ENCODE assay signal across 18 cellular contexts in genomic region chr15:33283603-33284002, GRCh38. TPM values are rescaled to one million over a fixed set of nuclear protein-coding genes. Genes with fewer than 3 reads are reported as not detected.
DNase-seq lines count a peak whose midpoint lies in the region; ATAC-seq and TF ChIP-seq lines count a peak whose summit lies in the region.
"Had no signal": no experiment of that assay in that cellular context is flagged by ENCODE, and none has a peak within 500 bp of the region (broad histone marks: within the 10 kb centered on the region; RNA-seq: fewer than 3 reads in every experiment).

No MANE protein-coding gene starts in this region.

- no peak overlapping the region for H3K9ac ChIP-seq in Loucy (ENCODE audit: low read depth, low read length, poor library complexity, severe bottlenecking)

- no peak overlapping the region for H3K4me2 ChIP-seq in Loucy (ENCODE audit: low read depth, low read length, poor library complexity, severe bottlenecking)
- H3K4me2 ChIP-seq: A549 had no signal

- H2AFZ ChIP-seq in Loucy (ENCODE audit: low read length): peak overlapping the region; percentile 55; the same call in 1 of the 2 replicates

- H3K36me3 ChIP-seq in Loucy (ENCODE audit: insufficient read depth, low read length): no peaks in the 10 kb centered on the region

- no peaks in the 10 kb centered on the region for H4K20me1 ChIP-seq in Loucy (ENCODE audit: insufficient read depth, low read length, poor library complexity, severe bottlenecking)

- peak overlapping the region in 41 of 59 donors; percentile 1 to 97 (median 79) for H3K27ac ChIP-seq in dorsolateral prefrontal cortex
- peak overlapping the region; percentile 82 for H3K27ac ChIP-seq in substantia nigra (ENCODE audit: low read depth, low read length, poor library complexity, severe bottlenecking)
- H3K27ac ChIP-seq: 22Rv1, A549, C4-2B had no signal

- H3K79me2 ChIP-seq in Loucy (ENCODE audit: insufficient read depth, low read length): no peaks in the 10 kb centered on the region

- TF ChIP-seq CTCF in Loucy (conservative IDR thresholded peaks at IDR 0.05; ENCODE audit: low read length): no peak
- peak in 4 of 56 donors; percentile 6 to 27 (median 18) for TF ChIP-seq CTCF in dorsolateral prefrontal cortex (IDR thresholded peaks at IDR 0.05 in 54 of 56, conservative IDR thresholded peaks at IDR 0.05 in 2 of 56; ENCODE audit: low read depth in 1 of 56, partially characterized antibody in 56 of 56)

- no peak overlapping the region for H3K4me3 ChIP-seq in Loucy (ENCODE audit: low read length, poor library complexity, severe bottlenecking)
- peak overlapping the region in 1 of 59 donors; percentile 18 for H3K4me3 ChIP-seq in dorsolateral prefrontal cortex
- H3K4me3 ChIP-seq: A549 had no signal

- H3K27me3 ChIP-seq in Loucy (ENCODE audit: insufficient read depth, low read length, poor library complexity, severe bottlenecking) (no peaks in the 10 kb centered on the region), dorsolateral prefrontal cortex (no peaks in the 10 kb centered on the region)

- ATAC-seq in activated naive CD4-positive, alpha-beta T cell treated with anti-CD3 and anti-CD28 coated beads, Interleukin-2, amount 50 U/mL, for 72 hours: no peak
- ATAC-seq in GM21529 (IDR thresholded peaks at IDR 0.05; ENCODE audit: unreplicated experiment): no peak
- ATAC-seq: A549 had no signal

- no peaks in the 10 kb centered on the region for H3K9me3 Mint-ChIP-seq in activated naive CD4-positive, alpha-beta T cell treated with anti-CD3 and anti-CD28 coated beads, Interleukin-2, amount 50 U/mL, for 72 hours
- H3K9me3 Mint-ChIP-seq: H9 had no signal

- peaks cover 11% of the 10 kb centered on the region for H3F3A ChIP-seq in Loucy (ENCODE audit: low read depth)

- no peak overlapping the region for H3K27ac Mint-ChIP-seq in activated naive CD4-positive, alpha-beta T cell treated with anti-CD3 and anti-CD28 coated beads, Interleukin-2, amount 50 U/mL, for 72 hours
- H3K27ac Mint-ChIP-seq: H9 had no signal

- intact Hi-C loops in dorsolateral prefrontal cortex (cut with DNase I): no loop called here

- H3K36me3 Mint-ChIP-seq in activated naive CD4-positive, alpha-beta T cell treated with anti-CD3 and anti-CD28 coated beads, Interleukin-2, amount 50 U/mL, for 72 hours: no peaks in the 10 kb centered on the region
- H3K36me3 Mint-ChIP-seq: CD4-positive, alpha-beta memory T cell had no signal

- no peaks in the 10 kb centered on the region for H3K9me3 ChIP-seq in Loucy (ENCODE audit: insufficient read depth, low read depth, low read length)
- H3K9me3 ChIP-seq: A549 had no signal

- H3K4me1 ChIP-seq in Loucy (ENCODE audit: insufficient read depth, low read length, poor library complexity, severe bottlenecking): peaks cover 65% of the 10 kb centered on the region

- H3K9me2 ChIP-seq in Loucy (replicated peaks; ENCODE audit: low read depth, low read length): no peaks in the 10 kb centered on the region

- DNase-seq in dorsolateral prefrontal cortex (no peak), medulla oblongata (ENCODE audit: extremely low spot score) (peak; percentile 38), substantia nigra (lab: John Stamatoyannopoulos, UW) (no peak), NOMO-1 treated with dmso at 0.1 percent for 144 hours (lab: John Stamatoyannopoulos, UW; ENCODE audit: unreplicated experiment) (no peak), NCI-H1694 (lab: John Stamatoyannopoulos, UW) (no peak)
- DNase-seq in activated naive CD4-positive, alpha-beta T cell treated with anti-CD3 and anti-CD28 coated beads, Interleukin-2, amount 50 U/mL, for 72 hours (ENCODE audit: low spot score in 2 of 2): no peak
- DNase-seq: AML-193; Calu3; CD4-positive, alpha-beta memory T cell; DMS79 treated with DMSO at 0.1 percent for 48 hours; GF-D8; H9 had no signal

RNA-seq across cellular contexts. Expression of gene RYR3, which starts 27.2 kb away (rescaled TPM):
- total RNA-seq in dorsolateral prefrontal cortex: 100 to 1,000 TPM in 4 of 120 experiments, 10 to 100 TPM in 116; 20.5 to 135 (median 53.1) TPM
- total RNA-seq in activated naive CD4-positive, alpha-beta T cell treated with anti-CD3 and anti-CD28 coated beads, Interleukin-2, amount 50 U/mL, for 72 hours: not detected
- total RNA-seq: Calu3; CD4-positive, alpha-beta memory T cell; HT-29 had no signal

Comparison
In these comparisons a context has a peak if more than half of its experiments do, and no peak if none do; other contexts are left out.
1. RNA of gene RYR3, which starts 27.2 kb away (total RNA-seq): 20.5 to 135 TPM in dorsolateral prefrontal cortex; not detected in activated naive CD4-positive, alpha-beta T cell treated with anti-CD3 and anti-CD28 coated beads, Interleukin-2, amount 50 U/mL, for 72 hours; every median in the first group is over 10 times any median in the second.